In genomic region chr6:81487489-81487888, GRCh38 we compare ENCODE assay signal across 1 cellular context.
TF ChIP-seq lines count a peak whose summit lies in the region.

No MANE protein-coding gene starts in this region.

TF ChIP-seq in GM23338, 12 proteins besides CTCF, POLR2A, EP300 and RAD21:
- TF ChIP-seq ZNF462 (CRISPR knock-in tag; IDR thresholded peaks at IDR 0.05), result no peak
- no peak for TF ChIP-seq EZH2phosphoT487 (IDR thresholded peaks at IDR 0.05; ENCODE audit: unreplicated experiment)
- no peak for TF ChIP-seq REST (IDR thresholded peaks at IDR 0.05; ENCODE audit: unreplicated experiment)
- TF ChIP-seq ETS1 (IDR thresholded peaks at IDR 0.05), result no peak
- no peak for TF ChIP-seq JUNB (IDR thresholded peaks at IDR 0.05; ENCODE audit: unreplicated experiment)
TF ChIP-seq in GM23338: peak in this region for 0.
